10 cellular contexts compared by ENCODE assay signal in the genomic region with DNA sequence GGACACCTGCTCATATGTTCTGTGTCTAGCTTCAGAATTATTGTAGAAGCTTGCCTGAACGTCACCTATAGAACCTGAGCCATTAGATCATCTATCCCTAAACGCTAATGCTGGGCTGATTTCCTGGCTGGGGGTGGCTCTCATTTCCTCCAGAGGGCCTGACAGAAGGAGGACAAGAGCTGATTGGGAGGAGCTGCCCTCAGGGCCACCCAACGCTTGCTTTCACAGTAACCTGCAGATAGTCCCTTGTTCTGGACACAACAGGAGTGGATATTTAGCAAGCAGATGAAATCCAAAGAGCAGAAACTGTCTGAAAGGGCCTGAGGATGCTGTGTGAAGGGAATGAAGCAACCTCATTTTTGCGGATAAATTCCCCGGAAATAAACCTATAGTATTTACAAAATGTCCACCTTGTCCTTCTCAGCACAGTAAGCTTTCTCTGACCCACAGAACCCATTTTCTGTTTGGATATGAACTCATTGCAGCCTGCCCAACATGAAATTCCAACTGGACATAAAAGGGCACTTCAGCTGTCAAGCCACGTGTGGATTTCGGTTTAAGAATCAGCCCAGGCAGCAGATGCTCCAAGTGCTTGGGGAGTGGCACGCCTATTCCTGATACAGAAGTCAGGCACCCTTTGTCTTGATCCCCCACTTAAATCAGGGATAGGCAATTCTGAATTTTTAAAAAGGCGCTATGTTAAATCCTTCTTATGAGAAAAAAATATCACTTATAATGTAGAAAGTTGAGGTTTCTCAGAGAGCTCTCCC. TPM values are rescaled to one million over a fixed set of nuclear protein-coding genes. Genes with fewer than 3 reads are reported as not detected.
A peak's percentile ranks its signal among the peaks of the same experiment; 100 is the strongest.
DNase-seq lines count a peak whose midpoint lies in the region; ATAC-seq, FAIRE-seq and TF ChIP-seq lines count a peak whose summit lies in the region.
"Had no signal": no experiment of that assay in that cellular context is flagged by ENCODE, and none has a peak within 500 bp of the region (broad histone marks: within the 10 kb centered on the region; RNA-seq: fewer than 3 reads in every experiment).

No MANE protein-coding gene starts in this region.

- peak overlapping the region; percentile 47 for H3K27ac Mint-ChIP-seq in stimulated activated naive B cell treated with anti-CD40 and anti-IgM and Interleukin-4, amounts not matched to agents 10 μg/mL and 1 μg/mL and 100 μg/mL, for 72 hours
- no peak overlapping the region for H3K27ac Mint-ChIP-seq in activated naive CD4-positive, alpha-beta T cell treated with anti-CD3 and anti-CD28 coated beads, Interleukin-2, amount 10 ng/mL, durations not matched to agents 7 days and 5 days

- no peaks in the 10 kb centered on the region for H3K79me2 ChIP-seq in hepatocyte

- in situ Hi-C loops in GM13976 (cut with MboI; ENCODE audit: low sequenced_read_pairs, unreplicated experiment), result loop anchor here (10.0 kb wide), 1 partner anchor 167 kb away; a partner anchor contains a TSS

- H2AFZ ChIP-seq in hepatocyte, result peak overlapping the region; percentile 72

- H3K27ac ChIP-seq in hepatocyte (peak overlapping the region; percentile 84), pancreas (no peak overlapping the region)

- intact Hi-C loops in pancreas (cut with DNase I), result loop anchor here in 1 of 3 donors (10.0 kb wide), 1 partner anchor 107 kb away; no protein-coding TSS in a partner anchor

- H3K4me3 Mint-ChIP-seq in stimulated activated naive B cell treated with anti-CD40 and anti-IgM and Interleukin-4, amounts not matched to agents 10 μg/mL and 1 μg/mL and 100 μg/mL, for 72 hours, result no peak overlapping the region
- no peak overlapping the region for H3K4me3 Mint-ChIP-seq in activated naive CD4-positive, alpha-beta T cell treated with anti-CD3 and anti-CD28 coated beads, Interleukin-2, amount 10 ng/mL, durations not matched to agents 7 days and 5 days

- no peaks in the 10 kb centered on the region for H3K9me3 Mint-ChIP-seq in stimulated activated naive B cell treated with anti-CD40 and anti-IgM and Interleukin-4, amounts not matched to agents 10 μg/mL and 1 μg/mL and 100 μg/mL, for 72 hours
- no peaks in the 10 kb centered on the region for H3K9me3 Mint-ChIP-seq in activated naive CD4-positive, alpha-beta T cell treated with anti-CD3 and anti-CD28 coated beads, Interleukin-2, amount 10 ng/mL, durations not matched to agents 7 days and 5 days

- H3K36me3 ChIP-seq in hepatocyte (replicated peaks; ENCODE audit: insufficient read depth, low read depth) (no peaks in the 10 kb centered on the region), pancreas (no peaks in the 10 kb centered on the region)

- H3K27me3 ChIP-seq in hepatocyte (no peaks in the 10 kb centered on the region), pancreas (no peaks in the 10 kb centered on the region)

- H3K4me2 ChIP-seq in hepatocyte, result peak overlapping the region; percentile 69

- TF ChIP-seq CTCF in NB4 (IDR thresholded peaks at IDR 0.05; ENCODE audit: low read depth, low read length), result no peak
- no peak for TF ChIP-seq CTCF in hepatocyte (IDR thresholded peaks at IDR 0.05; ENCODE audit: poor library complexity)
- no peak for TF ChIP-seq CTCF in GM13976 (IDR thresholded peaks at IDR 0.05; ENCODE audit: borderline replicate concordance, control extremely low read depth, extremely low read depth, insufficient read depth, missing control alignments)
- TF ChIP-seq CTCF in pancreas (IDR thresholded peaks at IDR 0.05), result no peak

- no peaks in the 10 kb centered on the region for H3K36me3 Mint-ChIP-seq in stimulated activated naive B cell treated with anti-CD40 and anti-IgM and Interleukin-4, amounts not matched to agents 10 μg/mL and 1 μg/mL and 100 μg/mL, for 72 hours
- no peaks in the 10 kb centered on the region for H3K36me3 Mint-ChIP-seq in activated naive CD4-positive, alpha-beta T cell treated with anti-CD3 and anti-CD28 coated beads, Interleukin-2, amount 10 ng/mL, durations not matched to agents 7 days and 5 days

- no peaks in the 10 kb centered on the region for H3K9me2 ChIP-seq in hepatocyte (replicated peaks; ENCODE audit: insufficient read depth)

- no peaks in the 10 kb centered on the region for H3K27me3 Mint-ChIP-seq in stimulated activated naive B cell treated with anti-CD40 and anti-IgM and Interleukin-4, amounts not matched to agents 10 μg/mL and 1 μg/mL and 100 μg/mL, for 72 hours
- H3K27me3 Mint-ChIP-seq in activated naive CD4-positive, alpha-beta T cell treated with anti-CD3 and anti-CD28 coated beads, Interleukin-2, amount 10 ng/mL, durations not matched to agents 7 days and 5 days, result peaks cover 28% of the 10 kb centered on the region

- no peak for FAIRE-seq in pancreas (lab: Jason Lieb, UNC)
- FAIRE-seq: bronchial epithelial cell had no signal

- H3K4me3 ChIP-seq in NB4 (ENCODE audit: low read depth, low read length), result peak overlapping the region; percentile 66
- no peak overlapping the region for H3K4me3 ChIP-seq in hepatocyte
- H3K4me3 ChIP-seq in pancreas, result no peak overlapping the region

- ATAC-seq in stimulated activated naive B cell treated with anti-CD40 and anti-IgM and Interleukin-4, amounts not matched to agents 10 μg/mL and 1 μg/mL and 100 μg/mL, for 72 hours (replicated peaks), result no peak
- ATAC-seq in pancreas (no peak), GM19397 (IDR thresholded peaks at IDR 0.05; ENCODE audit: unreplicated experiment) (no peak)

- TF ChIP-seq POLR2A in NB4 (IDR thresholded peaks at IDR 0.05; ENCODE audit: extremely low read depth, insufficient read length), result no peak

- DNase-seq in NB4 (ENCODE audit: low read depth), result no peak
- DNase-seq in NCI-H82 treated with DMSO at 0.1 percent for 48 hours (lab: John Stamatoyannopoulos, UW; ENCODE audit: unreplicated experiment), result peak; percentile 75
- DNase-seq in hepatocyte (ENCODE audit: low spot score), result no peak
- no peak for DNase-seq in stimulated activated naive B cell treated with anti-CD40 and anti-IgM and Interleukin-4, amounts not matched to agents 10 μg/mL and 1 μg/mL and 100 μg/mL, for 72 hours
- DNase-seq in GM13976 (ENCODE audit: low spot score), result no peak
- no peak for DNase-seq in pancreas
- no peak for DNase-seq in activated naive CD4-positive, alpha-beta T cell treated with anti-CD3 and anti-CD28 coated beads, Interleukin-2, amount 10 ng/mL, durations not matched to agents 7 days and 5 days
- DNase-seq: MM.1S had no signal

- H3K4me1 Mint-ChIP-seq in stimulated activated naive B cell treated with anti-CD40 and anti-IgM and Interleukin-4, amounts not matched to agents 10 μg/mL and 1 μg/mL and 100 μg/mL, for 72 hours, result peaks cover 15 to 31% of the 10 kb centered on the region in 2 donors
- H3K4me1 Mint-ChIP-seq in activated naive CD4-positive, alpha-beta T cell treated with anti-CD3 and anti-CD28 coated beads, Interleukin-2, amount 10 ng/mL, durations not matched to agents 7 days and 5 days, result peaks cover 21% of the 10 kb centered on the region

- H3K9me3 ChIP-seq in hepatocyte (ENCODE audit: low read depth) (no peaks in the 10 kb centered on the region), pancreas (no peaks in the 10 kb centered on the region)

- H4K20me1 ChIP-seq in hepatocyte (ENCODE audit: insufficient read depth, poor library complexity, severe bottlenecking), result no peaks in the 10 kb centered on the region

- WGBS in hepatocyte (ENCODE audit: low lambda C conversion rate, missing lambda C conversion rate), result 72% methylated on average over 9 of the region's 9 CpGs
- WGBS in pancreas, 2 donors, result 75 to 85% methylated on average over 9 of the region's 9 CpGs

- CTCF ChIA-PET in activated naive CD4-positive, alpha-beta T cell treated with anti-CD3 and anti-CD28 coated beads, Interleukin-2, amount 10 ng/mL, durations not matched to agents 7 days and 5 days (lab: Charles Lee), result interaction anchor here (1.9 to 5.7 kb wide), 3 partner anchors 23 to 145 kb away, joined by 4 to 31 read pairs (median 4); no protein-coding TSS in a partner anchor

- H3K4me1 ChIP-seq in hepatocyte (ENCODE audit: insufficient read depth) (peaks cover 15% of the 10 kb centered on the region), pancreas (peaks cover 0 to 4% (median 4%) of the 10 kb centered on the region in 3 donors)

RNA-seq across cellular contexts. Expression of a gene that starts 32.8 kb away (rescaled TPM):
- total RNA-seq in hepatocyte (422 and 528 TPM in 2 replicates), pancreas (10 to 100 TPM; 20.8 to 47.0 (median 33.5) TPM)
- polyA plus RNA-seq in hepatocyte (198 and 252 TPM in 2 replicates), pancreas (10 to 100 TPM; 30.3 to 47.0 TPM)

RNA-seq across cellular contexts. Expression of a gene that starts 43.2 kb away (rescaled TPM):
- 358 and 379 TPM in 2 replicates for total RNA-seq in hepatocyte
- polyA plus RNA-seq in hepatocyte, result 333 and 338 TPM in 2 replicates
- total RNA-seq in pancreas, result 10 to 100 TPM in 5 of 6 donors, 1 to 10 TPM in 1; 9.1 to 93.8 (median 21.4) TPM
- polyA plus RNA-seq in pancreas, result 10 to 100 TPM; 31.1 to 86.8 TPM
